In genomic region chr1:7912743-7913557, GRCh38 we compare ENCODE assay signal across 13 cellular contexts. TPM values are rescaled to one million over a fixed set of nuclear protein-coding genes. Genes with fewer than 3 reads are reported as not detected.
DNase-seq lines count a peak whose midpoint lies in the region; ATAC-seq and TF ChIP-seq lines count a peak whose summit lies in the region.
"Had no signal": no experiment of that assay in that cellular context is flagged by ENCODE, and none has a peak within 500 bp of the region (broad histone marks: within the 10 kb centered on the region; RNA-seq: fewer than 3 reads in every experiment).

No MANE protein-coding gene starts in this region.

- DNase-seq in NOMO-1 (lab: John Stamatoyannopoulos, UW; ENCODE audit: unreplicated experiment in 2 of 2) = peak; percentile 47 to 53
- DNase-seq in activated effector memory CD4-positive, alpha-beta T cell treated with Interleukin-2 at 50 U/mL for 16 hours = peak; percentile 23
- no peak for DNase-seq in left lung
- DNase-seq in foreskin fibroblast = no peak
- no peak for DNase-seq in cardiac septum (ENCODE audit: low spot score)
- DNase-seq: amygdala, posterior cingulate gyrus, thyroid gland had no signal

- H3K4me3 ChIP-seq in left lung = no peak overlapping the region
- H3K4me3 ChIP-seq in foreskin fibroblast (ENCODE audit: low read depth in 1 of 2, low read length in 2 of 2) = no peak overlapping the region
- H3K4me3 ChIP-seq: GM12878, thyroid gland had no signal

- H3K36me3 ChIP-seq in left lung = no peaks in the 10 kb centered on the region
- H3K36me3 ChIP-seq: thyroid gland had no signal

- peak; percentile 58 for ATAC-seq in left lung
- ATAC-seq in GM21447 (IDR thresholded peaks at IDR 0.05; ENCODE audit: unreplicated experiment) = no peak
- no peak for ATAC-seq in GM18861 (IDR thresholded peaks at IDR 0.05; ENCODE audit: unreplicated experiment)
- ATAC-seq: GM12878 had no signal

- peaks cover 0 to 28% of the 10 kb centered on the region in 2 donors for H3K27me3 ChIP-seq in left lung
- H3K27me3 ChIP-seq: thyroid gland had no signal

- TF ChIP-seq CTCF in left lung (IDR thresholded peaks at IDR 0.05) (no peak), foreskin fibroblast (IDR thresholded peaks at IDR 0.05; ENCODE audit: low read depth, low read length) (no peak)

- H3K9me3 ChIP-seq in left lung = no peaks in the 10 kb centered on the region
- H3K9me3 ChIP-seq: thyroid gland had no signal

- TF ChIP-seq POLR2A in GM18526 (IDR thresholded peaks at IDR 0.05; ENCODE audit: extremely low read depth, insufficient read length) = peak; percentile 48

- no peak overlapping the region for H3K27ac ChIP-seq in left lung
- H3K27ac ChIP-seq: epithelial cell of prostate, thyroid gland had no signal

- intact Hi-C loops in left lung (cut with DNase I) (no loop called here), cardiac septum (cut with DNase I) (no loop called here)

- H3K4me1 ChIP-seq in left lung = no peaks in the 10 kb centered on the region
- H3K4me1 ChIP-seq: thyroid gland had no signal

RNA-seq across cellular contexts. Expression of gene TNFRSF9, which starts 27.7 kb away (rescaled TPM):
- 1 to 10 TPM in 1 of 2 donors, under 1 TPM in 1; 0.70 to 4.3 TPM for total RNA-seq in left lung
- total RNA-seq in cardiac septum = 0.22 TPM

RNA-seq across cellular contexts. Expression of gene PARK7, which starts 48.6 kb away (rescaled TPM):
- total RNA-seq in left lung (100 to 1,000 TPM; 227 to 262 TPM), cardiac septum (316 TPM)

Comparison
In these comparisons a context has a peak if more than half of its experiments do, and no peak if none do; other contexts are left out.
1. DNase-seq: peak in NOMO-1 (2 of 2) and activated effector memory CD4-positive, alpha-beta T cell treated with Interleukin-2 at 50 U/mL for 16 hours (single experiment); none in left lung (0 of 2), foreskin fibroblast (0 of 2) and cardiac septum (single experiment).